8 cellular contexts compared by ENCODE assay signal in genomic region chr17:45314761-45315549, GRCh38. TPM values are rescaled to one million over a fixed set of nuclear protein-coding genes. Genes with fewer than 3 reads are reported as not detected.
DNase-seq lines count a peak whose midpoint lies in the region; ATAC-seq and TF ChIP-seq lines count a peak whose summit lies in the region.

No MANE protein-coding gene starts in this region.

- H3K27ac Mint-ChIP-seq in chondrocyte (ENCODE audit: unreplicated experiment): peak overlapping the region; percentile 12

- DNase-seq in NB4 (ENCODE audit: low read depth): peak; percentile 39
- DNase-seq in chondrocyte (ENCODE audit: low spot score): no peak

- peaks cover 6% of the 10 kb centered on the region for H3K36me3 ChIP-seq in neutrophil

- H3K27me3 Mint-ChIP-seq in chondrocyte (ENCODE audit: low read depth): no peaks in the 10 kb centered on the region

- H3K4me1 Mint-ChIP-seq in chondrocyte (ENCODE audit: low read depth): peaks cover 87% of the 10 kb centered on the region

- peak overlapping the region; percentile 90 for H3K4me3 Mint-ChIP-seq in chondrocyte (ENCODE audit: unreplicated experiment)

- H3K4me1 ChIP-seq in neutrophil (ENCODE audit: control insufficient read depth in 1 of 2, insufficient read depth in 1 of 2, low read depth in 1 of 2, low read length in 1 of 2): peaks cover 36 to 48% of the 10 kb centered on the region in 2 experiments

- ATAC-seq in HG03097 (IDR thresholded peaks at IDR 0.05; ENCODE audit: low FRiP score, unreplicated experiment) (no peak), GM19397 (IDR thresholded peaks at IDR 0.05; ENCODE audit: unreplicated experiment) (no peak), HG03354 (IDR thresholded peaks at IDR 0.05; ENCODE audit: poor library complexity, severe bottlenecking, unreplicated experiment) (no peak), HG02981 (IDR thresholded peaks at IDR 0.05; ENCODE audit: unreplicated experiment) (no peak)

- TF ChIP-seq POLR2A in NB4 (IDR thresholded peaks at IDR 0.05; ENCODE audit: extremely low read depth, insufficient read length): no peak

- no peaks in the 10 kb centered on the region for H3K9me3 Mint-ChIP-seq in chondrocyte (ENCODE audit: low read depth)

- H3K36me3 Mint-ChIP-seq in chondrocyte (ENCODE audit: low read depth): no peaks in the 10 kb centered on the region

- TF ChIP-seq CTCF in NB4 (IDR thresholded peaks at IDR 0.05; ENCODE audit: low read depth, low read length) (no peak), chondrocyte (IDR thresholded peaks at IDR 0.05) (no peak), neutrophil (IDR thresholded peaks at IDR 0.05) (no peak)

- no peaks in the 10 kb centered on the region for H3K9me3 ChIP-seq in neutrophil

- no peaks in the 10 kb centered on the region for H3K27me3 ChIP-seq in neutrophil

- H3K4me3 ChIP-seq in GM08714 (ENCODE audit: low read length) (peak overlapping the region; percentile 71), NB4 (ENCODE audit: low read depth, low read length) (no peak overlapping the region), neutrophil (ENCODE audit: low read depth in 1 of 2, low read length in 1 of 2) (peak overlapping the region in 1 of 2 experiments; percentile 88)

- peak overlapping the region; percentile 72 for H3K27ac ChIP-seq in neutrophil

RNA-seq across cellular contexts. Expression of gene MAP3K14, which starts 1.9 kb away (rescaled TPM):
- 3.9 to 8.6 TPM (median 5.2 TPM) in 3 replicates for total RNA-seq in chondrocyte

RNA-seq across cellular contexts. Expression of gene SPATA32, which starts 53.1 kb away (rescaled TPM):
- total RNA-seq in chondrocyte: not detected in 3 replicates
